ENCODE assay signal across 17 cellular contexts in genomic region chr4:7357296-7357680, GRCh38.
"Had no signal": no experiment of that assay in that cellular context is flagged by ENCODE, and none has a peak within 500 bp of the region (broad histone marks: within the 10 kb centered on the region; RNA-seq: fewer than 3 reads in every experiment).

No MANE protein-coding gene starts in this region.

- H3K4me3 Mint-ChIP-seq: activated CD4-positive, alpha-beta T cell treated with anti-CD3 and anti-CD28 coated beads, Interleukin-2, amount 10 ng/mL, durations not matched to agents 7 days and 5 days; activated CD8-positive, alpha-beta T cell treated with anti-CD3 and anti-CD28 coated beads, Interleukin-2, amount 10 ng/mL, durations not matched to agents 7 days and 5 days; activated naive CD8-positive, alpha-beta T cell treated with anti-CD3 and anti-CD28 coated beads, Interleukin-2, amount 10 ng/mL, durations not matched to agents 7 days and 5 days; activated T-cell treated with anti-CD3 and anti-CD28 coated beads, Interleukin-2, amount 50 U/mL, for 24 hours; naive B cell; stimulated activated memory B cell treated with anti-CD40 and anti-IgM and Interleukin-4, amounts not matched to agents 10 μg/mL and 1 μg/mL and 100 μg/mL, for 72 hours had no signal

- H3K27me3 Mint-ChIP-seq: activated CD4-positive, alpha-beta T cell treated with anti-CD3 and anti-CD28 coated beads, Interleukin-2, amount 10 ng/mL, durations not matched to agents 7 days and 5 days; activated T-cell treated with anti-CD3 and anti-CD28 coated beads, Interleukin-2, amount 50 U/mL, for 24 hours had no signal

- H3K9me3 ChIP-seq: body of pancreas, left ventricle myocardium inferior, mucosa of descending colon, sigmoid colon had no signal

- ATAC-seq: activated CD8-positive, alpha-beta T cell treated with anti-CD3 and anti-CD28 coated beads, Interleukin-2, amount 10 ng/mL, durations not matched to agents 7 days and 5 days; body of pancreas; mucosa of descending colon; stimulated activated memory B cell treated with anti-CD40 and anti-IgM and Interleukin-4, amounts not matched to agents 10 μg/mL and 1 μg/mL and 100 μg/mL, for 72 hours had no signal

- H3K4me1 ChIP-seq: body of pancreas had no signal

- H3K27me3 ChIP-seq: body of pancreas, sigmoid colon had no signal

- DNase-seq: activated CD4-positive, alpha-beta T cell treated with anti-CD3 and anti-CD28 coated beads, Interleukin-2, amount 10 ng/mL, durations not matched to agents 7 days and 5 days; activated CD8-positive, alpha-beta T cell treated with anti-CD3 and anti-CD28 coated beads, Interleukin-2, amount 10 ng/mL, durations not matched to agents 7 days and 5 days; activated naive CD4-positive, alpha-beta T cell treated with Interleukin-2 at 50 U/mL for 16 hours; activated naive CD8-positive, alpha-beta T cell treated with anti-CD3 and anti-CD28 coated beads, Interleukin-2, amount 10 ng/mL, durations not matched to agents 7 days and 5 days; activated T-cell treated with anti-CD3 and anti-CD28 coated beads, Interleukin-2, amount 50 U/mL, for 24 hours; body of pancreas; central memory CD4-positive, alpha-beta T cell; cortex of kidney; effector CD4-positive, alpha-beta T cell; left ventricle myocardium inferior; mucosa of descending colon; naive B cell; sigmoid colon; stimulated activated CD4-positive, alpha-beta T cell treated with anti-CD3 and anti-CD28 coated beads, Interleukin-4, amount 100 ng/mL, for 4 hours; T1000 had no signal

- H3K27ac ChIP-seq: body of pancreas, left ventricle myocardium inferior had no signal

- H3K36me3 Mint-ChIP-seq: activated naive CD8-positive, alpha-beta T cell treated with anti-CD3 and anti-CD28 coated beads, Interleukin-2, amount 10 ng/mL, durations not matched to agents 7 days and 5 days; naive B cell; stimulated activated memory B cell treated with anti-CD40 and anti-IgM and Interleukin-4, amounts not matched to agents 10 μg/mL and 1 μg/mL and 100 μg/mL, for 72 hours had no signal

- H3K4me1 Mint-ChIP-seq: activated CD4-positive, alpha-beta T cell treated with anti-CD3 and anti-CD28 coated beads, Interleukin-2, amount 10 ng/mL, durations not matched to agents 7 days and 5 days; activated naive CD8-positive, alpha-beta T cell treated with anti-CD3 and anti-CD28 coated beads, Interleukin-2, amount 10 ng/mL, durations not matched to agents 7 days and 5 days; naive B cell; stimulated activated memory B cell treated with anti-CD40 and anti-IgM and Interleukin-4, amounts not matched to agents 10 μg/mL and 1 μg/mL and 100 μg/mL, for 72 hours had no signal

- H3K4me3 ChIP-seq: body of pancreas, left ventricle myocardium inferior, mucosa of descending colon, sigmoid colon had no signal

- H3K36me3 ChIP-seq: left ventricle myocardium inferior, sigmoid colon had no signal

- H3K27ac Mint-ChIP-seq: activated CD4-positive, alpha-beta T cell treated with anti-CD3 and anti-CD28 coated beads, Interleukin-2, amount 10 ng/mL, durations not matched to agents 7 days and 5 days; activated CD8-positive, alpha-beta T cell treated with anti-CD3 and anti-CD28 coated beads, Interleukin-2, amount 10 ng/mL, durations not matched to agents 7 days and 5 days; activated naive CD8-positive, alpha-beta T cell treated with anti-CD3 and anti-CD28 coated beads, Interleukin-2, amount 10 ng/mL, durations not matched to agents 7 days and 5 days; activated T-cell treated with anti-CD3 and anti-CD28 coated beads, Interleukin-2, amount 50 U/mL, for 24 hours; activated T-helper 2 cell treated with anti-CD3 and anti-CD28 coated beads, Interferon-gamma antibody, Interleukin-2, Interleukin-4, amounts not matched to agents 10 μg/mL and 5 μg/mL and 100 μg/mL, durations not matched to agents 14 hours and 24 hours and 36 hours; naive B cell; stimulated activated memory B cell treated with anti-CD40 and anti-IgM and Interleukin-4, amounts not matched to agents 10 μg/mL and 1 μg/mL and 100 μg/mL, for 72 hours had no signal

- H3K9me3 Mint-ChIP-seq: activated CD4-positive, alpha-beta T cell treated with anti-CD3 and anti-CD28 coated beads, Interleukin-2, amount 10 ng/mL, durations not matched to agents 7 days and 5 days; activated naive CD8-positive, alpha-beta T cell treated with anti-CD3 and anti-CD28 coated beads, Interleukin-2, amount 10 ng/mL, durations not matched to agents 7 days and 5 days; activated T-cell treated with anti-CD3 and anti-CD28 coated beads, Interleukin-2, amount 50 U/mL, for 24 hours; activated T-helper 2 cell treated with anti-CD3 and anti-CD28 coated beads, Interferon-gamma antibody, Interleukin-2, Interleukin-4, amounts not matched to agents 10 μg/mL and 5 μg/mL and 100 μg/mL, durations not matched to agents 14 hours and 24 hours and 36 hours; naive B cell; stimulated activated memory B cell treated with anti-CD40 and anti-IgM and Interleukin-4, amounts not matched to agents 10 μg/mL and 1 μg/mL and 100 μg/mL, for 72 hours had no signal
